In the genomic region with DNA sequence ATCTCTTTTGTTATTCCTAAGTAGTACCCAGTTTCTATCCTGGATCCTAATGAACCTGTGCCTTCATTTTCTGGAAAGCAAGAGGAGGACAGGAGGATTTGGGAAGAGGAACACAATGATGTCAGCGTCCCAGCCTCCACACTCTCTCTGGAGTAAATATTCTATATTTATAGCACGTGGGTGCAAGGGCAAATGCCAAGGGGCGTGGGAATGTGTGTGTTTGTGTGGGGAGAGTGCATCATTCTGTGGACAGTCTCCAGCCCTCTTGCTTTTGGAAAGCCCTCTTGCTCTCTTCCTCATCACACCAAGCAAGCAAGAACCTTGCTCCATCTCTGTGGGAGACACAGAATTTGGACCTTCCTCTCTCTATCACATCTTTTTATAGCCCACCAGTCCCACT, we compare ENCODE assay signal across 24 cellular contexts.
"Had no signal": no experiment of that assay in that cellular context is flagged by ENCODE, and none has a peak within 500 bp of the region (broad histone marks: within the 10 kb centered on the region; RNA-seq: fewer than 3 reads in every experiment).

No MANE protein-coding gene starts in this region.

- H3K27ac Mint-ChIP-seq: activated CD4-positive, alpha-beta T cell treated with anti-CD3 and anti-CD28 coated beads, Interleukin-2, amount 10 ng/mL, durations not matched to agents 7 days and 5 days; activated CD8-positive, alpha-beta T cell treated with anti-CD3 and anti-CD28 coated beads, Interleukin-2, amount 10 ng/mL, durations not matched to agents 7 days and 5 days; activated naive CD8-positive, alpha-beta T cell treated with anti-CD3 and anti-CD28 coated beads, Interleukin-2, amount 50 U/mL, for 24 hours; activated T-cell treated with anti-CD3 and anti-CD28 coated beads, Interleukin-2, amount 50 U/mL, for 24 hours; activated T-helper 2 cell treated with anti-CD3 and anti-CD28 coated beads, Interferon-gamma antibody, Interleukin-2, Interleukin-4, amounts not matched to agents 10 μg/mL and 5 μg/mL and 100 μg/mL, durations not matched to agents 14 hours and 24 hours and 36 hours; stimulated activated effector memory CD8-positive, alpha-beta T cell treated with anti-CD3 and anti-CD28 coated beads, Interleukin-12 subunit alpha, Interleukin-12 subunit beta, amount 100 ng/mL, for 72 hours had no signal

- ATAC-seq: activated CD8-positive, alpha-beta T cell treated with anti-CD3 and anti-CD28 coated beads, Interleukin-2, amount 10 ng/mL, durations not matched to agents 7 days and 5 days; activated naive CD8-positive, alpha-beta T cell treated with anti-CD3 and anti-CD28 coated beads, Interleukin-2, amount 50 U/mL, for 24 hours; naive thymus-derived CD8-positive, alpha-beta T cell; right lobe of liver; stimulated activated effector memory CD8-positive, alpha-beta T cell treated with anti-CD3 and anti-CD28 coated beads, Interleukin-12 subunit alpha, Interleukin-12 subunit beta, amount 100 ng/mL, for 72 hours; upper lobe of right lung had no signal

- DNase-seq: activated CD4-positive, alpha-beta T cell treated with anti-CD3 and anti-CD28 coated beads, Interleukin-2, amount 10 ng/mL, durations not matched to agents 7 days and 5 days; activated CD8-positive, alpha-beta T cell treated with anti-CD3 and anti-CD28 coated beads, Interleukin-2, amount 10 ng/mL, durations not matched to agents 7 days and 5 days; activated naive CD4-positive, alpha-beta T cell treated with Interleukin-2 at 50 U/mL for 16 hours; activated naive CD8-positive, alpha-beta T cell treated with anti-CD3 and anti-CD28 coated beads, Interleukin-2, amount 50 U/mL, for 24 hours; activated T-cell treated with anti-CD3 and anti-CD28 coated beads, Interleukin-2, amount 50 U/mL, for 24 hours; aorta; brain microvascular endothelial cell; colonic mucosa; erythroblast; hypothalamus; islet precursor cell; naive thymus-derived CD8-positive, alpha-beta T cell; ovary; right lobe of liver; stimulated activated CD4-positive, alpha-beta T cell treated with anti-CD3 and anti-CD28 coated beads, Interleukin-4, amount 100 ng/mL, for 24 hours; stomach; T-helper 1 cell; T1000; testis; upper lobe of right lung had no signal

- H3K4me3 Mint-ChIP-seq: activated CD4-positive, alpha-beta T cell treated with anti-CD3 and anti-CD28 coated beads, Interleukin-2, amount 10 ng/mL, durations not matched to agents 7 days and 5 days; activated CD8-positive, alpha-beta T cell treated with anti-CD3 and anti-CD28 coated beads, Interleukin-2, amount 10 ng/mL, durations not matched to agents 7 days and 5 days; activated naive CD8-positive, alpha-beta T cell treated with anti-CD3 and anti-CD28 coated beads, Interleukin-2, amount 50 U/mL, for 24 hours; activated T-cell treated with anti-CD3 and anti-CD28 coated beads, Interleukin-2, amount 50 U/mL, for 24 hours; central memory CD8-positive, alpha-beta T cell; naive thymus-derived CD8-positive, alpha-beta T cell; stimulated activated effector memory CD8-positive, alpha-beta T cell treated with anti-CD3 and anti-CD28 coated beads, Interleukin-12 subunit alpha, Interleukin-12 subunit beta, amount 100 ng/mL, for 72 hours had no signal

- H3K9me3 Mint-ChIP-seq: activated T-cell treated with anti-CD3 and anti-CD28 coated beads, Interleukin-2, amount 50 U/mL, for 24 hours; activated T-helper 2 cell treated with anti-CD3 and anti-CD28 coated beads, Interferon-gamma antibody, Interleukin-2, Interleukin-4, amounts not matched to agents 10 μg/mL and 5 μg/mL and 100 μg/mL, durations not matched to agents 14 hours and 24 hours and 36 hours; central memory CD8-positive, alpha-beta T cell had no signal

- H3K27ac ChIP-seq: brain microvascular endothelial cell, colonic mucosa, ovary, right lobe of liver, stomach, testis, upper lobe of right lung had no signal

- H3K9me3 ChIP-seq: colonic mucosa, ovary, right lobe of liver, testis, upper lobe of right lung had no signal

- H3K4me1 ChIP-seq: colonic mucosa, right lobe of liver, upper lobe of right lung had no signal

- H3K4me1 Mint-ChIP-seq: activated CD4-positive, alpha-beta T cell treated with anti-CD3 and anti-CD28 coated beads, Interleukin-2, amount 10 ng/mL, durations not matched to agents 7 days and 5 days; activated naive CD8-positive, alpha-beta T cell treated with anti-CD3 and anti-CD28 coated beads, Interleukin-2, amount 50 U/mL, for 24 hours; central memory CD8-positive, alpha-beta T cell; stimulated activated effector memory CD8-positive, alpha-beta T cell treated with anti-CD3 and anti-CD28 coated beads, Interleukin-12 subunit alpha, Interleukin-12 subunit beta, amount 100 ng/mL, for 72 hours had no signal

- H3K4me2 ChIP-seq: smooth muscle cell had no signal

- H3K36me3 ChIP-seq: brain microvascular endothelial cell, colonic mucosa, ovary had no signal

- H3K27me3 Mint-ChIP-seq: activated CD4-positive, alpha-beta T cell treated with anti-CD3 and anti-CD28 coated beads, Interleukin-2, amount 10 ng/mL, durations not matched to agents 7 days and 5 days; activated naive CD8-positive, alpha-beta T cell treated with anti-CD3 and anti-CD28 coated beads, Interleukin-2, amount 50 U/mL, for 24 hours; activated T-cell treated with anti-CD3 and anti-CD28 coated beads, Interleukin-2, amount 50 U/mL, for 24 hours; central memory CD8-positive, alpha-beta T cell; naive thymus-derived CD8-positive, alpha-beta T cell had no signal

- H3K27me3 ChIP-seq: brain microvascular endothelial cell, colonic mucosa, ovary, right lobe of liver, stomach, testis, upper lobe of right lung had no signal

- H3K4me3 ChIP-seq: colonic mucosa, ovary, right lobe of liver, smooth muscle cell, stomach, testis, upper lobe of right lung had no signal
